Comparison of ENCODE assay signal across 8 cellular contexts in genomic region chr16:78478267-78478821, GRCh38.
DNase-seq lines count a peak whose midpoint lies in the region; TF ChIP-seq lines count a peak whose summit lies in the region.

No MANE protein-coding gene starts in this region.

- H3K4me1 ChIP-seq in testis (no peaks in the 10 kb centered on the region), OCI-LY7 (ENCODE audit: insufficient read depth, low read length, poor library complexity, severe bottlenecking) (no peaks in the 10 kb centered on the region), hepatocyte (ENCODE audit: insufficient read depth) (no peaks in the 10 kb centered on the region)

- H3K36me3 ChIP-seq in testis (ENCODE audit: low read depth, missing control alignments) (no peaks in the 10 kb centered on the region), OCI-LY7 (ENCODE audit: insufficient read depth, low read length) (no peaks in the 10 kb centered on the region), hepatocyte (replicated peaks; ENCODE audit: insufficient read depth, low read depth) (no peaks in the 10 kb centered on the region)

- H3K27me3 ChIP-seq in testis = no peaks in the 10 kb centered on the region
- H3K27me3 ChIP-seq in hepatocyte = no peaks in the 10 kb centered on the region

- intact Hi-C loops in activated naive CD4-positive, alpha-beta T cell treated with anti-CD3 and anti-CD28 coated beads for 36 hours (cut with micrococcal nuclease) = no loop called here
- intact Hi-C loops in testis (cut with DNase I; ENCODE audit: low total_unique reads) (no loop called here), OCI-LY7 (cut with micrococcal nuclease; ENCODE audit: unreplicated experiment) (no loop called here)

- 75% methylated on average over 7 of the region's 7 CpGs for WGBS in testis, 2 donors
- WGBS in hepatocyte (ENCODE audit: low lambda C conversion rate, missing lambda C conversion rate) = 72% methylated on average over 7 of the region's 7 CpGs

- no peak overlapping the region for H2AFZ ChIP-seq in OCI-LY7 (ENCODE audit: low read length)
- H2AFZ ChIP-seq in hepatocyte = no peak overlapping the region

- H4K20me1 ChIP-seq in OCI-LY7 (ENCODE audit: insufficient read depth, low read length) = no peaks in the 10 kb centered on the region
- H4K20me1 ChIP-seq in hepatocyte (ENCODE audit: insufficient read depth, poor library complexity, severe bottlenecking) = no peaks in the 10 kb centered on the region

- no peak overlapping the region for H3K4me2 ChIP-seq in OCI-LY7 (ENCODE audit: low read length)
- H3K4me2 ChIP-seq in hepatocyte = no peak overlapping the region

- H3K36me3 Mint-ChIP-seq in activated naive CD4-positive, alpha-beta T cell treated with anti-CD3 and anti-CD28 coated beads for 36 hours (ENCODE audit: low read depth) = no peaks in the 10 kb centered on the region

- no peak overlapping the region for H3K27ac Mint-ChIP-seq in activated naive CD4-positive, alpha-beta T cell treated with anti-CD3 and anti-CD28 coated beads for 36 hours

- H3K9me2 ChIP-seq in OCI-LY7 (ENCODE audit: insufficient read depth, low read length) (no peaks in the 10 kb centered on the region), hepatocyte (replicated peaks; ENCODE audit: insufficient read depth) (no peaks in the 10 kb centered on the region)

- H3K9me3 Mint-ChIP-seq in activated naive CD4-positive, alpha-beta T cell treated with anti-CD3 and anti-CD28 coated beads for 36 hours = no peaks in the 10 kb centered on the region

- no peak overlapping the region for H3K4me3 Mint-ChIP-seq in activated naive CD4-positive, alpha-beta T cell treated with anti-CD3 and anti-CD28 coated beads for 36 hours

- H3K4me3 ChIP-seq in testis (no peak overlapping the region), OCI-LY7 (ENCODE audit: low read depth, low read length, poor library complexity, severe bottlenecking) (no peak overlapping the region), hepatocyte (no peak overlapping the region)

- no peak for TF ChIP-seq POLR2A in testis (IDR thresholded peaks at IDR 0.05)

- BruUV-seq in OCI-LY7 (replicated peaks; lab: Mats Ljungman, UMichigan) = no TSS peak

- no peak overlapping the region for H3K27ac ChIP-seq in testis
- no peak overlapping the region for H3K27ac ChIP-seq in OCI-LY7 (ENCODE audit: low read depth, low read length, poor library complexity, severe bottlenecking)
- H3K27ac ChIP-seq in hepatocyte = no peak overlapping the region

- no peaks in the 10 kb centered on the region for H3K27me3 Mint-ChIP-seq in activated naive CD4-positive, alpha-beta T cell treated with anti-CD3 and anti-CD28 coated beads for 36 hours (ENCODE audit: low read depth)

- CTCF ChIA-PET in activated naive CD4-positive, alpha-beta T cell treated with anti-CD3 and anti-CD28 coated beads for 36 hours (lab: Charles Lee) = interaction anchor here (0.6 to 1.5 kb wide), 7 partner anchors 9 to 1711 kb away, joined by 3 to 7 read pairs (median 3); no protein-coding TSS in a partner anchor
- CTCF ChIA-PET in OCI-LY7 (lab: Charles Lee; ENCODE audit: unreplicated experiment) = no interaction called here

- H3K4me1 Mint-ChIP-seq in activated naive CD4-positive, alpha-beta T cell treated with anti-CD3 and anti-CD28 coated beads for 36 hours (ENCODE audit: low read depth) = no peaks in the 10 kb centered on the region

- H3K9me3 ChIP-seq in testis (no peaks in the 10 kb centered on the region), OCI-LY7 (ENCODE audit: low read length) (no peaks in the 10 kb centered on the region), hepatocyte (ENCODE audit: low read depth) (no peaks in the 10 kb centered on the region)

- H3K79me2 ChIP-seq in OCI-LY7 (ENCODE audit: insufficient read depth, low read depth, low read length) (no peaks in the 10 kb centered on the region), hepatocyte (no peaks in the 10 kb centered on the region)

- POLR2A ChIA-PET in OCI-LY7 (lab: Charles Lee) = interaction anchor here (0.6 to 0.9 kb wide), 2 partner anchors 29 to 455 kb away, joined by 3 to 4 read pairs; no protein-coding TSS in a partner anchor

- TF ChIP-seq CTCF in testis (IDR thresholded peaks at IDR 0.05) (peak in 2 of 3 experiments; percentile 40 to 48), OCI-LY7 (conservative IDR thresholded peaks at IDR 0.05; ENCODE audit: low read length) (no peak), hepatocyte (IDR thresholded peaks at IDR 0.05; ENCODE audit: poor library complexity) (no peak)

- peak; percentile 14 for DNase-seq in activated naive CD4-positive, alpha-beta T cell treated with anti-CD3 and anti-CD28 coated beads for 36 hours
- no peak for DNase-seq in activated naive CD4-positive, alpha-beta T cell treated with anti-CD3 and anti-CD28 coated beads, Interleukin-2, amount 50 U/mL, for 16 hours
- DNase-seq in NCI-H146 (lab: John Stamatoyannopoulos, UW) (peak; percentile 95), cerebellar cortex (ENCODE audit: low spot score) (peak; percentile 25), testis (no peak), OCI-LY7 (ENCODE audit: low spot score) (no peak), 8988T (no peak), hepatocyte (ENCODE audit: low spot score) (no peak)

Comparison
In these comparisons a context has a peak if more than half of its experiments do, and no peak if none do; other contexts are left out.
1. DNase-seq: peak in activated naive CD4-positive, alpha-beta T cell treated with anti-CD3 and anti-CD28 coated beads for 36 hours (single experiment), NCI-H146 (single experiment) and cerebellar cortex (single experiment); none in activated naive CD4-positive, alpha-beta T cell treated with anti-CD3 and anti-CD28 coated beads, Interleukin-2, amount 50 U/mL, for 16 hours (single experiment), testis (single experiment), OCI-LY7 (single experiment), 8988T (single experiment) and hepatocyte (single experiment).
2. CTCF ChIP-seq: peak in testis (2 of 3); none in OCI-LY7 (single experiment) and hepatocyte (single experiment).